In the genomic region with DNA sequence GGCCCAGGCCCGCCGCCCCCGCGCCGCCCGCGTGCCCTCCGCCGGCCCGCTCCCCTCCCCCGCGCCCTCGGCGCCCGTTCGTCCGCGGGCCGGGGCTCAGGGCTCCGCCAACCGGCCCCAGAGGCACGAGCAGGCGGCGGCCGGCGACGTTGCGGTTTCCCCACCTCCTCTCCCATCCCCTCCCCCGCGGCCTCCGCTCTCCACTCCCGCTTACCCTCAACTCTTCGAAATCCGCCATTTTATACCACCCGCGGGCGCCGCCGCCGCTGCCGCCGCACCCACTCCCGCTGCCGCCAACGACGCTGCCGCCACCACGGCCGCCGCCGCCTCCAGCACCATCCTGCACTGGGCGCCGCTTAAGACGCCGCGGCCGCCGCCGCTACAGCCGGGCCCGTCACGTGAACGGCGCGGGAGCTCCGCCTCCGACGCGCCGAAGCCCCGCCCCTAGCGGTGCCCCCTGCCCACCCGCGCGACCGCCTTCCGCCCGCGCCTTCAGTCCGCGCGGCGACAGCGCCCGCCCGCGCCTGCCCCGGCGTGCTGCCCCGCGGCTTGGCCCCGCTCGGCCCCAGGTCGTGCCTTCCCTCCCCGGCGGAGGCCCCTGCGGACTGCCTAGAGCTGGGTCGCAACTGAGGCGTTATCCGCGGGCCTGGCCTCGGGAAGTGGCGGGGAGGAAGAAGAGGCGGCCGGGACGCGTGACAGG, we compare ENCODE assay signal across 8 cellular contexts. TPM values are rescaled to one million over a fixed set of nuclear protein-coding genes. Genes with fewer than 3 reads are reported as not detected.
A peak's percentile ranks its signal among the peaks of the same experiment; 100 is the strongest.
DNase-seq lines count a peak whose midpoint lies in the region; ATAC-seq and TF ChIP-seq lines count a peak whose summit lies in the region.

A gene with protein sequence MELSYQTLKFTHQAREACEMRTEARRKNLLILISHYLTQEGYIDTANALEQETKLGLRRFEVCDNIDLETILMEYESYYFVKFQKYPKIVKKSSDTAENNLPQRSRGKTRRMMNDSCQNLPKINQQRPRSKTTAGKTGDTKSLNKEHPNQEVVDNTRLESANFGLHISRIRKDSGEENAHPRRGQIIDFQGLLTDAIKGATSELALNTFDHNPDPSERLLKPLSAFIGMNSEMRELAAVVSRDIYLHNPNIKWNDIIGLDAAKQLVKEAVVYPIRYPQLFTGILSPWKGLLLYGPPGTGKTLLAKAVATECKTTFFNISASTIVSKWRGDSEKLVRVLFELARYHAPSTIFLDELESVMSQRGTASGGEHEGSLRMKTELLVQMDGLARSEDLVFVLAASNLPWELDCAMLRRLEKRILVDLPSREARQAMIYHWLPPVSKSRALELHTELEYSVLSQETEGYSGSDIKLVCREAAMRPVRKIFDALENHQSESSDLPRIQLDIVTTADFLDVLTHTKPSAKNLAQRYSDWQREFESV (plus strand): TSS at position 495 of the 700 bp plus-strand sequence. CDS start 29,271 bp downstream, outside the sequence.
A gene with protein sequence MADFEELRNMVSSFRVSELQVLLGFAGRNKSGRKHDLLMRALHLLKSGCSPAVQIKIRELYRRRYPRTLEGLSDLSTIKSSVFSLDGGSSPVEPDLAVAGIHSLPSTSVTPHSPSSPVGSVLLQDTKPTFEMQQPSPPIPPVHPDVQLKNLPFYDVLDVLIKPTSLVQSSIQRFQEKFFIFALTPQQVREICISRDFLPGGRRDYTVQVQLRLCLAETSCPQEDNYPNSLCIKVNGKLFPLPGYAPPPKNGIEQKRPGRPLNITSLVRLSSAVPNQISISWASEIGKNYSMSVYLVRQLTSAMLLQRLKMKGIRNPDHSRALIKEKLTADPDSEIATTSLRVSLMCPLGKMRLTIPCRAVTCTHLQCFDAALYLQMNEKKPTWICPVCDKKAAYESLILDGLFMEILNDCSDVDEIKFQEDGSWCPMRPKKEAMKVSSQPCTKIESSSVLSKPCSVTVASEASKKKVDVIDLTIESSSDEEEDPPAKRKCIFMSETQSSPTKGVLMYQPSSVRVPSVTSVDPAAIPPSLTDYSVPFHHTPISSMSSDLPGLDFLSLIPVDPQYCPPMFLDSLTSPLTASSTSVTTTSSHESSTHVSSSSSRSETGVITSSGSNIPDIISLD (minus strand): TSS at position 400 of the 700 bp plus-strand sequence. CDS start 162 bp downstream, at position 238.

- no peak for TF ChIP-seq POLR2A in stomach (IDR thresholded peaks at IDR 0.05)

- peaks cover 4 to 51% (median 24%) of the 10 kb centered on the region in 4 donors for H3K4me1 ChIP-seq in stomach

- H3K27ac Mint-ChIP-seq in neural crest cell (ENCODE audit: unreplicated experiment), result peak within 1 kb of the TSS; percentile 94

- no peaks in the 10 kb centered on the region for H3K36me3 Mint-ChIP-seq in neural crest cell (ENCODE audit: low read depth)

- no peak for TF ChIP-seq EP300 in stomach (IDR thresholded peaks at IDR 0.05)

- H3K9me3 ChIP-seq in stomach, result no peaks in the 10 kb centered on the region

- DNase-seq in DMS79 treated with DMSO at 0.1 percent for 48 hours (lab: John Stamatoyannopoulos, UW) (peak; percentile 65), RPMI7951 (ENCODE audit: low read depth) (peak; percentile 75), fibroblast of villous mesenchyme (ENCODE audit: low read depth) (peak; percentile 72), neural crest cell (ENCODE audit: low read depth, low spot score) (peak; percentile 69), stomach (peak; percentile 85)
- DNase-seq in Jurkat, Clone E6-1 (ENCODE audit: low read depth, low spot score), result peak; percentile 63
- peak; percentile 91 for DNase-seq in activated effector memory CD4-positive, alpha-beta T cell treated with anti-CD3 and anti-CD28 coated beads, Interleukin-2, amount 50 U/mL, for 16 hours

- peak within 1 kb of the TSS; percentile 95 for H3K4me3 Mint-ChIP-seq in neural crest cell

- no peaks in the 10 kb centered on the region for H3K27me3 ChIP-seq in stomach

- no peaks in the 10 kb centered on the region for H3K27me3 Mint-ChIP-seq in neural crest cell (ENCODE audit: low read depth)

- TF ChIP-seq CTCF in fibroblast of villous mesenchyme (IDR thresholded peaks at IDR 0.05; ENCODE audit: insufficient read depth, low read depth, low read length) (no peak), neural crest cell (conservative IDR thresholded peaks at IDR 0.05) (no peak), stomach (IDR thresholded peaks at IDR 0.05) (peak in 1 of 7 experiments; percentile 21)

- H3K27ac ChIP-seq in stomach, result peak within 1 kb of the TSS; percentile 82 to 94 (median 91)

- intact Hi-C loops in stomach (cut with DNase I; ENCODE audit: low total_unique reads), result no loop called here

- H3K9me3 Mint-ChIP-seq in neural crest cell, result no peaks in the 10 kb centered on the region

- H3K4me1 Mint-ChIP-seq in neural crest cell, result peaks cover 46% of the 10 kb centered on the region

- ATAC-seq in GM21576 (IDR thresholded peaks at IDR 0.05; ENCODE audit: unreplicated experiment), result peak; percentile 73

- H3K36me3 ChIP-seq in stomach, result no peaks in the 10 kb centered on the region

- peak within 1 kb of the TSS; percentile 69 for H3K4me3 ChIP-seq in Jurkat, Clone E6-1 (ENCODE audit: low read length)
- H3K4me3 ChIP-seq in fibroblast of villous mesenchyme (ENCODE audit: low read depth, low read length) (peak within 1 kb of the TSS; percentile 82), stomach (peak within 1 kb of the TSS; percentile 70 to 84 (median 76))

- WGBS in stomach, 5 donors, result 0 to 1% (median 0%) methylated on average over 30 to 107 of the region's 107 CpGs

RNA-seq across cellular contexts. Expression of the first gene that starts in this region (rescaled TPM):
- polyA plus RNA-seq in Jurkat, Clone E6-1 (2012; ENCODE audit: insufficient read depth, insufficient read length), result 5.3 TPM
- total RNA-seq in RPMI7951 (2014; rRNA removed; shearing (Covaris generic)), result 4.3 and 5.8 TPM in 2 replicates
- total RNA-seq in fibroblast of villous mesenchyme, result 1.3 and 2.9 TPM in 2 replicates
- total RNA-seq in neural crest cell, result 7.7 and 8.7 TPM in 2 replicates
- total RNA-seq in stomach, result 10 to 100 TPM in 2 of 5 donors, 1 to 10 TPM in 1, under 1 TPM in 1, not detected in 1; 0.43 to 39.1 (median 7.9) TPM
- polyA plus RNA-seq in stomach, result 1 to 10 TPM; 1.6 to 2.7 (median 2.5) TPM

RNA-seq across cellular contexts. Expression of the second gene that starts in this region (rescaled TPM):
- 23.8 TPM for polyA plus RNA-seq in Jurkat, Clone E6-1 (2012; ENCODE audit: insufficient read depth, insufficient read length)
- 17.2 and 23.8 TPM in 2 replicates for total RNA-seq in RPMI7951 (2014; rRNA removed; shearing (Covaris generic))
- 26.4 and 32.0 TPM in 2 replicates for total RNA-seq in fibroblast of villous mesenchyme
- total RNA-seq in neural crest cell, result 38.2 and 42.2 TPM in 2 replicates
- 10 to 100 TPM; 18.2 to 83.4 (median 58.5) TPM for total RNA-seq in stomach
- polyA plus RNA-seq in stomach, result 1 to 10 TPM; 3.4 to 5.2 (median 4.6) TPM

Comparison
In these comparisons a context has a peak if more than half of its experiments do, and no peak if none do; other contexts are left out.
1. Peak in every context shown above with its lines: DNase-seq, ATAC-seq, H3K4me3 ChIP-seq and H3K27ac ChIP-seq.